In the genomic region with DNA sequence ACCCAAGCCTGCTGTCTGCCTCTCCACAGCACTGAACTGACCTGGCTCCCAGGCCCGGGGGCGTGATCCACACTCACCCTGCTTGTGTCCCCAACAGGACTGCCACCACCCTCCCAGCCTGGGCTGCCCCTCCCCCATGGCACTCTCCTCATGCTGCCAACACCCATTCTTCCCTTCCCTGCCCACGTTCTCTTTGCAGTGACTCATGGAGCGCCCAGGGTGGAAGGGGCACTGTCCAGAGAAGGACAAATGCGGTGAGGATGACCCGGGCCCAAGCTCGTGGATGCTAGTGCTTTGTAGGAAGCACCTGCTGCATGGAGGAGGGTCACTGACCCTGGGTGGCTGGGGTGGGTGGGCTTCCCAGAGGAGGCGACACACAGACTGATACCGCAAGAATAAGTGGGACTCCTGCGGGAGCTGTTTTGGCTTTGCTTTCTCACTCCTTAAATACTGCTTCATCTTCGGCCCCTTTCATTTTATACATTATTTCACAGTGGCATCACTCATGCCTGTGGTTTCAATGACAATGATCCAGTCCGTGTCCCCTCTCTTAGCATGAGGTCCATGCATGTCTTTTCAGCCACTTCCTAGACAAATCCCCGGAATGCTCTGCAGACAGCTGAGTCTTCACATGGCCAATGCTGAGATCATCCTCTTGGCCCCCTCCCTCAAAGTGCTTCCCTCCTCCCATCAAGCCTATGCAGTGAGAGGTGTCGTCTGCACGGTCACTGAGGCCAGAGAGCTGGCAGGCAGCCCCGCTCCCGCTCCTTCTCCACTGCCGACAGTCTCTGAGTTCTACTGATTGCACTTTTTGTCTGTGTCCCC, we compare ENCODE assay signal across 1 cellular context.
TF ChIP-seq lines count a peak whose summit lies in the region.

No MANE protein-coding gene starts in this region.

TF ChIP-seq in IMR-90, 13 proteins besides CTCF, POLR2A, EP300 and RAD21:
- TF ChIP-seq, protein P1, sequence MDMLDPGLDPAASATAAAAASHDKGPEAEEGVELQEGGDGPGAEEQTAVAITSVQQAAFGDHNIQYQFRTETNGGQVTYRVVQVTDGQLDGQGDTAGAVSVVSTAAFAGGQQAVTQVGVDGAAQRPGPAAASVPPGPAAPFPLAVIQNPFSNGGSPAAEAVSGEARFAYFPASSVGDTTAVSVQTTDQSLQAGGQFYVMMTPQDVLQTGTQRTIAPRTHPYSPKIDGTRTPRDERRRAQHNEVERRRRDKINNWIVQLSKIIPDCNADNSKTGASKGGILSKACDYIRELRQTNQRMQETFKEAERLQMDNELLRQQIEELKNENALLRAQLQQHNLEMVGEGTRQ (IDR thresholded peaks at IDR 0.05; ENCODE audit: low read depth, low read length), result no peak
- TF ChIP-seq, protein P2, sequence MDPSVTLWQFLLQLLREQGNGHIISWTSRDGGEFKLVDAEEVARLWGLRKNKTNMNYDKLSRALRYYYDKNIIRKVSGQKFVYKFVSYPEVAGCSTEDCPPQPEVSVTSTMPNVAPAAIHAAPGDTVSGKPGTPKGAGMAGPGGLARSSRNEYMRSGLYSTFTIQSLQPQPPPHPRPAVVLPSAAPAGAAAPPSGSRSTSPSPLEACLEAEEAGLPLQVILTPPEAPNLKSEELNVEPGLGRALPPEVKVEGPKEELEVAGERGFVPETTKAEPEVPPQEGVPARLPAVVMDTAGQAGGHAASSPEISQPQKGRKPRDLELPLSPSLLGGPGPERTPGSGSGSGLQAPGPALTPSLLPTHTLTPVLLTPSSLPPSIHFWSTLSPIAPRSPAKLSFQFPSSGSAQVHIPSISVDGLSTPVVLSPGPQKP (IDR thresholded peaks at IDR 0.05; ENCODE audit: borderline replicate concordance, low read depth, low read length), result no peak
- TF ChIP-seq CHD1 (IDR thresholded peaks at IDR 0.05; ENCODE audit: low read depth, low read length) (no peak), BHLHE40 (IDR thresholded peaks at IDR 0.05; ENCODE audit: low read depth, low read length) (no peak), NFE2L2 (IDR thresholded peaks at IDR 0.05; ENCODE audit: low read depth, low read length) (no peak), FOS (IDR thresholded peaks at IDR 0.05; ENCODE audit: low read depth, low read length) (no peak), MAZ (IDR thresholded peaks at IDR 0.05; ENCODE audit: borderline replicate concordance, low read depth, low read length) (no peak), MXI1 (IDR thresholded peaks at IDR 0.05; ENCODE audit: borderline replicate concordance, low read depth, low read length) (no peak), RCOR1 (IDR thresholded peaks at IDR 0.05; ENCODE audit: insufficient replicate concordance, low read length) (no peak), SMC3 (IDR thresholded peaks at IDR 0.05; ENCODE audit: low read depth, low read length) (no peak), CEBPB (IDR thresholded peaks at IDR 0.05; ENCODE audit: low read depth, low read length) (no peak), MAFK (IDR thresholded peaks at IDR 0.05; ENCODE audit: low read depth, low read length) (no peak), RFX5 (IDR thresholded peaks at IDR 0.05; ENCODE audit: low read depth, low read length) (no peak)
